ENCODE assay signal across 1 cellular context in the genomic region with DNA sequence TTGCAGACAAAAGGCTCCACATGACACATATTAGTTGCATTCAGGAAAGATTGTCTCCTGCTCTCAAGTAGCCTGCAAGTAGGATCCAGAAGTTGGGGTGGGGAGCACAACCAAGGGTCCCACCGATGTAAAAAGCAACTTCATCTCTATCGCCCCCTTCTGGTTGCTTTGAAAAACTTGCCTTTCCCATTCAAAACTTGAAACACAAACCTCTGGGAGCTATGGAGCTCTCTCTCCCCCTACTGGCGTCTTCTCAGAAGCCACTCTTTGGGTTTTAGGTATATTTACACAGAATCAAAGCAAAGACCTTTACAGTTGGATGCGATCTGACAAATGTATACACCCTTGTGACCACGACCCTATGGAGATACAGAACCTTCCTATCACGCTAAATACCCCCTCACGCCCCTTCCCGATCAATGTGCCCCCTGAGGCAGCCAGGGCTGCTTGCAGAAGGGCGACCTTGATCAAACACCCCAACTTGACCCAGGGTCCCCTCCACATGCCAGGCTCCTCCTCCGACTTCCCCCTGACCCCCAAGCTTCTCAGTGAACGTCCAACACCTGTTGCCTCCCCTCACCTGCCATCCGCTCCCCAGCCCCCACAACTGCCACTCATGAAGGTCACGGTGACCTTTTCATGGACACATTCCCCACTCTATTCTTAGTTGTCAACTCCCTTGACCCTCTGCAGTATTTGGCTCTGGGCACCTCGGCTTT.
TF ChIP-seq lines count a peak whose summit lies in the region.

No MANE protein-coding gene starts in this region.

TF ChIP-seq in HepG2, 621 proteins besides CTCF, POLR2A, EP300 and RAD21 (continued from another document and continues in another):
- TF ChIP-seq, protein P1, sequence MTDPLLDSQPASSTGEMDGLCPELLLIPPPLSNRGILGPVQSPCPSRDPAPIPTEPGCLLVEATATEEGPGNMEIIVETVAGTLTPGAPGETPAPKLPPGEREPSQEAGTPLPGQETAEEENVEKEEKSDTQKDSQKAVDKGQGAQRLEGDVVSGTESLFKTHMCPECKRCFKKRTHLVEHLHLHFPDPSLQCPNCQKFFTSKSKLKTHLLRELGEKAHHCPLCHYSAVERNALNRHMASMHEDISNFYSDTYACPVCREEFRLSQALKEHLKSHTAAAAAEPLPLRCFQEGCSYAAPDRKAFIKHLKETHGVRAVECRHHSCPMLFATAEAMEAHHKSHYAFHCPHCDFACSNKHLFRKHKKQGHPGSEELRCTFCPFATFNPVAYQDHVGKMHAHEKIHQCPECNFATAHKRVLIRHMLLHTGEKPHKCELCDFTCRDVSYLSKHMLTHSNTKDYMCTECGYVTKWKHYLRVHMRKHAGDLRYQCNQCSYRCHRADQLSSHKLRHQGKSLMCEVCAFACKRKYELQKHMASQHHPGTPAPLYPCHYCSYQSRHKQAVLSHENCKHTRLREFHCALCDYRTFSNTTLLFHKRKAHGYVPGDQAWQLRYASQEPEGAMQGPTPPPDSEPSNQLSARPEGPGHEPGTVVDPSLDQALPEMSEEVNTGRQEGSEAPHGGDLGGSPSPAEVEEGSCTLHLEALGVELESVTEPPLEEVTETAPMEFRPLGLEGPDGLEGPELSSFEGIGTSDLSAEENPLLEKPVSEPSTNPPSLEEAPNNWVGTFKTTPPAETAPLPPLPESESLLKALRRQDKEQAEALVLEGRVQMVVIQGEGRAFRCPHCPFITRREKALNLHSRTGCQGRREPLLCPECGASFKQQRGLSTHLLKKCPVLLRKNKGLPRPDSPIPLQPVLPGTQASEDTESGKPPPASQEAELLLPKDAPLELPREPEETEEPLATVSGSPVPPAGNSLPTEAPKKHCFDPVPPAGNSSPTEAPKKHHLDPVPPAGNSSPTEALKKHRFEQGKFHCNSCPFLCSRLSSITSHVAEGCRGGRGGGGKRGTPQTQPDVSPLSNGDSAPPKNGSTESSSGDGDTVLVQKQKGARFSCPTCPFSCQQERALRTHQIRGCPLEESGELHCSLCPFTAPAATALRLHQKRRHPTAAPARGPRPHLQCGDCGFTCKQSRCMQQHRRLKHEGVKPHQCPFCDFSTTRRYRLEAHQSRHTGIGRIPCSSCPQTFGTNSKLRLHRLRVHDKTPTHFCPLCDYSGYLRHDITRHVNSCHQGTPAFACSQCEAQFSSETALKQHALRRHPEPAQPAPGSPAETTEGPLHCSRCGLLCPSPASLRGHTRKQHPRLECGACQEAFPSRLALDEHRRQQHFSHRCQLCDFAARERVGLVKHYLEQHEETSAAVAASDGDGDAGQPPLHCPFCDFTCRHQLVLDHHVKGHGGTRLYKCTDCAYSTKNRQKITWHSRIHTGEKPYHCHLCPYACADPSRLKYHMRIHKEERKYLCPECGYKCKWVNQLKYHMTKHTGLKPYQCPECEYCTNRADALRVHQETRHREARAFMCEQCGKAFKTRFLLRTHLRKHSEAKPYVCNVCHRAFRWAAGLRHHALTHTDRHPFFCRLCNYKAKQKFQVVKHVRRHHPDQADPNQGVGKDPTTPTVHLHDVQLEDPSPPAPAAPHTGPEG (CRISPR knock-in tag; IDR thresholded peaks at IDR 0.05), result no peak
- no peak for TF ChIP-seq ZNF782 (CRISPR knock-in tag; IDR thresholded peaks at IDR 0.05; ENCODE audit: borderline replicate concordance)
- no peak for TF ChIP-seq ZBTB1 (CRISPR knock-in tag; IDR thresholded peaks at IDR 0.05; ENCODE audit: borderline replicate concordance)
- TF ChIP-seq RFXANK (CRISPR knock-in tag; IDR thresholded peaks at IDR 0.05), result no peak
- TF ChIP-seq ZNF263 (CRISPR knock-in tag; IDR thresholded peaks at IDR 0.05), result peak; percentile 54; the same call in 1 of the 2 replicates
- TF ChIP-seq NFYC (CRISPR knock-in tag; IDR thresholded peaks at IDR 0.05), result no peak
- TF ChIP-seq ZNF484 (CRISPR knock-in tag; IDR thresholded peaks at IDR 0.05; ENCODE audit: borderline replicate concordance, low read depth), result no peak
- no peak for TF ChIP-seq MAF1 (CRISPR knock-in tag; IDR thresholded peaks at IDR 0.05; ENCODE audit: borderline replicate concordance)
- TF ChIP-seq MAFK (conservative IDR thresholded peaks at IDR 0.05 in 1 of 2, IDR thresholded peaks at IDR 0.05 in 1 of 2; ENCODE audit: low read length in 2 of 2), result no peak
- TF ChIP-seq ZNF749 (CRISPR knock-in tag; IDR thresholded peaks at IDR 0.05; ENCODE audit: borderline replicate concordance), result no peak
- no peak; the same call in 1 of the 2 replicates for TF ChIP-seq SP4 (CRISPR knock-in tag; IDR thresholded peaks at IDR 0.05)
- TF ChIP-seq ZNF136 (CRISPR knock-in tag; IDR thresholded peaks at IDR 0.05; ENCODE audit: low read depth), result no peak
- no peak for TF ChIP-seq TGIF2 (CRISPR knock-in tag; IDR thresholded peaks at IDR 0.05)
- TF ChIP-seq, protein P2, sequence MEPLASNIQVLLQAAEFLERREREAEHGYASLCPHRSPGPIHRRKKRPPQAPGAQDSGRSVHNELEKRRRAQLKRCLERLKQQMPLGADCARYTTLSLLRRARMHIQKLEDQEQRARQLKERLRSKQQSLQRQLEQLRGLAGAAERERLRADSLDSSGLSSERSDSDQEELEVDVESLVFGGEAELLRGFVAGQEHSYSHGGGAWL (CRISPR knock-in tag; IDR thresholded peaks at IDR 0.05), result no peak
- no peak for TF ChIP-seq GTF3A (CRISPR knock-in tag; conservative IDR thresholded peaks at IDR 0.05)
- TF ChIP-seq, protein P3, sequence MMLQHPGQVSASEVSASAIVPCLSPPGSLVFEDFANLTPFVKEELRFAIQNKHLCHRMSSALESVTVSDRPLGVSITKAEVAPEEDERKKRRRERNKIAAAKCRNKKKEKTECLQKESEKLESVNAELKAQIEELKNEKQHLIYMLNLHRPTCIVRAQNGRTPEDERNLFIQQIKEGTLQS (CRISPR knock-in tag; IDR thresholded peaks at IDR 0.05), result no peak
- no peak for TF ChIP-seq IRX3 (CRISPR knock-in tag; IDR thresholded peaks at IDR 0.05; ENCODE audit: borderline replicate concordance, low read depth)
- no peak for TF ChIP-seq ATAD3A (CRISPR knock-in tag; IDR thresholded peaks at IDR 0.05)
- TF ChIP-seq BRD4 (CRISPR knock-in tag; IDR thresholded peaks at IDR 0.05), result no peak
- TF ChIP-seq, protein P4, sequence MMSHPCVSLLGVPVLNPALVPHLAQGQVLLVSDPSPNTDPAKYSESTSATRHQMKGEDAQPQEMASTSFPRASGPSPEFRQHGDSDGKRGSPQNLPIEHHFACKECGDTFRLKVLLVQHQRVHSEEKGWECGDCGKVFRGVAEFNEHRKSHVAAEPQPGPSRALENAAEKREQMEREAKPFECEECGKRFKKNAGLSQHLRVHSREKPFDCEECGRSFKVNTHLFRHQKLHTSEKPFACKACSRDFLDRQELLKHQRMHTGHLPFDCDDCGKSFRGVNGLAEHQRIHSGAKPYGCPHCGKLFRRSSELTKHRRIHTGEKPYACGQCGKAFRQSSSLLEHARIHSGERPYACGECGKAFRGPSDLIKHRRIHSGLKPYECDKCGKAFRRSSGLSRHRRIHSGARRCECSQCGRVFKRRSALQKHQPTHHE (CRISPR knock-in tag; IDR thresholded peaks at IDR 0.05; ENCODE audit: borderline replicate concordance), result no peak
- TF ChIP-seq ZFY (CRISPR knock-in tag; IDR thresholded peaks at IDR 0.05), result no peak
- TF ChIP-seq SSRP1 (CRISPR knock-in tag; IDR thresholded peaks at IDR 0.05), result no peak
- TF ChIP-seq ZNF720 (CRISPR knock-in tag; IDR thresholded peaks at IDR 0.05), result no peak
- TF ChIP-seq, protein P5, sequence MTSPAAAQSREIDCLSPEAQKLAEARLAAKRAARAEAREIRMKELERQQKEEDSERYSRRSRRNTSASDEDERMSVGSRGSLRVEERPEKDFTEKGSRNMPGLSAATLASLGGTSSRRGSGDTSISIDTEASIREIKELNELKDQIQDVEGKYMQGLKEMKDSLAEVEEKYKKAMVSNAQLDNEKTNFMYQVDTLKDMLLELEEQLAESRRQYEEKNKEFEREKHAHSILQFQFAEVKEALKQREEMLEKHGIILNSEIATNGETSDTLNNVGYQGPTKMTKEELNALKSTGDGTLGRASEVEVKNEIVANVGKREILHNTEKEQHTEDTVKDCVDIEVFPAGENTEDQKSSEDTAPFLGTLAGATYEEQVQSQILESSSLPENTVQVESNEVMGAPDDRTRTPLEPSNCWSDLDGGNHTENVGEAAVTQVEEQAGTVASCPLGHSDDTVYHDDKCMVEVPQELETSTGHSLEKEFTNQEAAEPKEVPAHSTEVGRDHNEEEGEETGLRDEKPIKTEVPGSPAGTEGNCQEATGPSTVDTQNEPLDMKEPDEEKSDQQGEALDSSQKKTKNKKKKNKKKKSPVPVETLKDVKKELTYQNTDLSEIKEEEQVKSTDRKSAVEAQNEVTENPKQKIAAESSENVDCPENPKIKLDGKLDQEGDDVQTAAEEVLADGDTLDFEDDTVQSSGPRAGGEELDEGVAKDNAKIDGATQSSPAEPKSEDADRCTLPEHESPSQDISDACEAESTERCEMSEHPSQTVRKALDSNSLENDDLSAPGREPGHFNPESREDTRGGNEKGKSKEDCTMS (CRISPR knock-in tag; conservative IDR thresholded peaks at IDR 0.05), result no peak
- no peak for TF ChIP-seq FOXC1 (CRISPR knock-in tag; IDR thresholded peaks at IDR 0.05; ENCODE audit: borderline replicate concordance)
- TF ChIP-seq, protein P6, sequence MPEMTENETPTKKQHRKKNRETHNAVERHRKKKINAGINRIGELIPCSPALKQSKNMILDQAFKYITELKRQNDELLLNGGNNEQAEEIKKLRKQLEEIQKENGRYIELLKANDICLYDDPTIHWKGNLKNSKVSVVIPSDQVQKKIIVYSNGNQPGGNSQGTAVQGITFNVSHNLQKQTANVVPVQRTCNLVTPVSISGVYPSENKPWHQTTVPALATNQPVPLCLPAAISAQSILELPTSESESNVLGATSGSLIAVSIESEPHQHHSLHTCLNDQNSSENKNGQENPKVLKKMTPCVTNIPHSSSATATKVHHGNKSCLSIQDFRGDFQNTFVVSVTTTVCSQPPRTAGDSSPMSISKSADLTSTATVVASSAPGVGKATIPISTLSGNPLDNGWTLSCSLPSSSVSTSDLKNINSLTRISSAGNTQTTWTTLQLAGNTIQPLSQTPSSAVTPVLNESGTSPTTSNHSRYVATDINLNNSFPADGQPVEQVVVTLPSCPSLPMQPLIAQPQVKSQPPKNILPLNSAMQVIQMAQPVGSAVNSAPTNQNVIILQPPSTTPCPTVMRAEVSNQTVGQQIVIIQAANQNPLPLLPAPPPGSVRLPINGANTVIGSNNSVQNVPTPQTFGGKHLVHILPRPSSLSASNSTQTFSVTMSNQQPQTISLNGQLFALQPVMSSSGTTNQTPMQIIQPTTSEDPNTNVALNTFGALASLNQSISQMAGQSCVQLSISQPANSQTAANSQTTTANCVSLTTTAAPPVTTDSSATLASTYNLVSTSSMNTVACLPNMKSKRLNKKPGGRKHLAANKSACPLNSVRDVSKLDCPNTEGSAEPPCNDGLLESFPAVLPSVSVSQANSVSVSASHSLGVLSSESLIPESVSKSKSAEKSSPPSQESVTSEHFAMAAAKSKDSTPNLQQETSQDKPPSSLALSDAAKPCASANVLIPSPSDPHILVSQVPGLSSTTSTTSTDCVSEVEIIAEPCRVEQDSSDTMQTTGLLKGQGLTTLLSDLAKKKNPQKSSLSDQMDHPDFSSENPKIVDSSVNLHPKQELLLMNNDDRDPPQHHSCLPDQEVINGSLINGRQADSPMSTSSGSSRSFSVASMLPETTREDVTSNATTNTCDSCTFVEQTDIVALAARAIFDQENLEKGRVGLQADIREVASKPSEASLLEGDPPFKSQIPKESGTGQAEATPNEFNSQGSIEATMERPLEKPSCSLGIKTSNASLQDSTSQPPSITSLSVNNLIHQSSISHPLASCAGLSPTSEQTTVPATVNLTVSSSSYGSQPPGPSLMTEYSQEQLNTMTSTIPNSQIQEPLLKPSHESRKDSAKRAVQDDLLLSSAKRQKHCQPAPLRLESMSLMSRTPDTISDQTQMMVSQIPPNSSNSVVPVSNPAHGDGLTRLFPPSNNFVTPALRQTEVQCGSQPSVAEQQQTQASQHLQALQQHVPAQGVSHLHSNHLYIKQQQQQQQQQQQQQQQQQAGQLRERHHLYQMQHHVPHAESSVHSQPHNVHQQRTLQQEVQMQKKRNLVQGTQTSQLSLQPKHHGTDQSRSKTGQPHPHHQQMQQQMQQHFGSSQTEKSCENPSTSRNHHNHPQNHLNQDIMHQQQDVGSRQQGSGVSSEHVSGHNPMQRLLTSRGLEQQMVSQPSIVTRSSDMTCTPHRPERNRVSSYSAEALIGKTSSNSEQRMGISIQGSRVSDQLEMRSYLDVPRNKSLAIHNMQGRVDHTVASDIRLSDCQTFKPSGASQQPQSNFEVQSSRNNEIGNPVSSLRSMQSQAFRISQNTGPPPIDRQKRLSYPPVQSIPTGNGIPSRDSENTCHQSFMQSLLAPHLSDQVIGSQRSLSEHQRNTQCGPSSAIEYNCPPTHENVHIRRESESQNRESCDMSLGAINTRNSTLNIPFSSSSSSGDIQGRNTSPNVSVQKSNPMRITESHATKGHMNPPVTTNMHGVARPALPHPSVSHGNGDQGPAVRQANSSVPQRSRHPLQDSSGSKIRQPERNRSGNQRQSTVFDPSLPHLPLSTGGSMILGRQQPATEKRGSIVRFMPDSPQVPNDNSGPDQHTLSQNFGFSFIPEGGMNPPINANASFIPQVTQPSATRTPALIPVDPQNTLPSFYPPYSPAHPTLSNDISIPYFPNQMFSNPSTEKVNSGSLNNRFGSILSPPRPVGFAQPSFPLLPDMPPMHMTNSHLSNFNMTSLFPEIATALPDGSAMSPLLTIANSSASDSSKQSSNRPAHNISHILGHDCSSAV (CRISPR knock-in tag; IDR thresholded peaks at IDR 0.05; ENCODE audit: borderline replicate concordance), result no peak
- no peak for TF ChIP-seq HES4 (CRISPR knock-in tag; IDR thresholded peaks at IDR 0.05; ENCODE audit: borderline replicate concordance)
- TF ChIP-seq ZC3H4 (CRISPR knock-in tag; IDR thresholded peaks at IDR 0.05; ENCODE audit: borderline replicate concordance), result no peak
- no peak for TF ChIP-seq ZNF75D (CRISPR knock-in tag; IDR thresholded peaks at IDR 0.05; ENCODE audit: borderline replicate concordance)
- TF ChIP-seq TBL1XR1 (IDR thresholded peaks at IDR 0.05; ENCODE audit: borderline replicate concordance, low read length, partially characterized antibody), result no peak
- no peak for TF ChIP-seq IKZF1 (IDR thresholded peaks at IDR 0.05)
- no peak for TF ChIP-seq EHMT2 (IDR thresholded peaks at IDR 0.05; ENCODE audit: borderline replicate concordance, low read depth, low read length)
- no peak for TF ChIP-seq ZKSCAN5 (CRISPR knock-in tag; IDR thresholded peaks at IDR 0.05)
- no peak for TF ChIP-seq ZNF12 (CRISPR knock-in tag; IDR thresholded peaks at IDR 0.05)
- TF ChIP-seq ZNF7 (CRISPR knock-in tag; IDR thresholded peaks at IDR 0.05), result no peak
- 0 out of 2 replicates have a peak, but pooled peaks have one; percentile 14 for TF ChIP-seq ATF7-NPFF (CRISPR knock-in tag; IDR thresholded peaks at IDR 0.05; ENCODE audit: low read depth)
- no peak for TF ChIP-seq KDM2A (CRISPR knock-in tag; IDR thresholded peaks at IDR 0.05; ENCODE audit: borderline replicate concordance, low read depth)
- no peak for TF ChIP-seq ARNTL (CRISPR knock-in tag; IDR thresholded peaks at IDR 0.05)
- TF ChIP-seq ZNF124 (CRISPR knock-in tag; IDR thresholded peaks at IDR 0.05), result no peak
- TF ChIP-seq, protein P7, sequence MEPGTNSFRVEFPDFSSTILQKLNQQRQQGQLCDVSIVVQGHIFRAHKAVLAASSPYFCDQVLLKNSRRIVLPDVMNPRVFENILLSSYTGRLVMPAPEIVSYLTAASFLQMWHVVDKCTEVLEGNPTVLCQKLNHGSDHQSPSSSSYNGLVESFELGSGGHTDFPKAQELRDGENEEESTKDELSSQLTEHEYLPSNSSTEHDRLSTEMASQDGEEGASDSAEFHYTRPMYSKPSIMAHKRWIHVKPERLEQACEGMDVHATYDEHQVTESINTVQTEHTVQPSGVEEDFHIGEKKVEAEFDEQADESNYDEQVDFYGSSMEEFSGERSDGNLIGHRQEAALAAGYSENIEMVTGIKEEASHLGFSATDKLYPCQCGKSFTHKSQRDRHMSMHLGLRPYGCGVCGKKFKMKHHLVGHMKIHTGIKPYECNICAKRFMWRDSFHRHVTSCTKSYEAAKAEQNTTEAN (CRISPR knock-in tag; conservative IDR thresholded peaks at IDR 0.05), result no peak
- no peak for TF ChIP-seq KAT2B (IDR thresholded peaks at IDR 0.05; ENCODE audit: borderline replicate concordance, low read depth, low read length)
- no peak; the same call in 1 of the 2 replicates for TF ChIP-seq ZNF652 (CRISPR knock-in tag; IDR thresholded peaks at IDR 0.05; ENCODE audit: borderline replicate concordance, low read depth)
